17 cellular contexts compared by ENCODE assay signal in the genomic region with DNA sequence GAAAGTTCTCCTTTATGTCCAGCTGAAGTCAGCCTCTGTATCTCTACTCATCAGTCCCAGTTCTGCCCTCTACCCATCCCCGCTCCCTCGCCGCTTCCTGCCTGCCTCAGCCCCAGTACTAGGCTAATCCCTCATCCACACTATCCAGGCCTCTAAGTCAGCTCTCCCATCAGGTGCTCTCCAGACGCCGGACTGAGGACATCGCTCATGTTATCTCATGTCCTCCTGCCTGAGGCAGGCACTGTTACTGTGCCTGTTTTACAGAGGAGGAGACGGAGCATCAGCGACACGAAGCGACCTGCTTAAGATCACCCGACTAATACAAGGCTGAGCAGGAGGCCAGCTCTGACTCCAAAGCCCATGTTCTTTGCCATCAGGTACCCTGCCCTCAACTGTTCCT. TPM values are rescaled to one million over a fixed set of nuclear protein-coding genes. Genes with fewer than 3 reads are reported as not detected.
"Had no signal": no experiment of that assay in that cellular context is flagged by ENCODE, and none has a peak within 500 bp of the region (broad histone marks: within the 10 kb centered on the region; RNA-seq: fewer than 3 reads in every experiment).

No MANE protein-coding gene starts in this region.

- FAIRE-seq: endothelial cell of umbilical vein had no signal

- H3K27ac ChIP-seq: ascending aorta, ovary had no signal

- H3K36me3 ChIP-seq: ascending aorta, ovary had no signal

- H3K27ac Mint-ChIP-seq: activated T-helper 2 cell treated with anti-CD3 and anti-CD28 coated beads, Interferon-gamma antibody, Interleukin-2, Interleukin-4, amounts not matched to agents 10 μg/mL and 5 μg/mL and 100 μg/mL, durations not matched to agents 14 hours and 24 hours and 36 hours had no signal

- H3K4me3 ChIP-seq: ascending aorta, mucosa of descending colon, ovary had no signal

- DNase-seq: activated CD4-positive, alpha-beta T cell treated with anti-CD3 and anti-CD28 coated beads, Interleukin-2, amount 50 U/mL, for 48 hours; activated CD8-positive, alpha-beta memory T cell treated with anti-CD3 and anti-CD28 coated beads, Interleukin-2, amount 50 U/mL, for 48 hours; foreskin melanocyte; head of caudate nucleus; mucosa of descending colon; nephron progenitor cell; ovary; SHP77; stimulated activated CD4-positive, alpha-beta T cell treated with anti-CD3 and anti-CD28 coated beads, Interleukin-15, amount 100 ng/mL, for 24 hours; stimulated activated CD4-positive, alpha-beta T cell treated with anti-CD3 and anti-CD28 coated beads, Interleukin-4, amount 100 ng/mL, for 4 hours; T-helper 2 cell; trophoblast cell had no signal

- ATAC-seq: mucosa of descending colon, SK-N-SH treated with all-trans-retinoic acid at 6 μM for 48 hours had no signal

- H3K4me3 Mint-ChIP-seq: nephron progenitor cell had no signal

- H3K9me3 Mint-ChIP-seq: activated T-helper 2 cell treated with anti-CD3 and anti-CD28 coated beads, Interferon-gamma antibody, Interleukin-2, Interleukin-4, amounts not matched to agents 10 μg/mL and 5 μg/mL and 100 μg/mL, durations not matched to agents 14 hours and 24 hours and 36 hours had no signal

- H3K9me3 ChIP-seq: ascending aorta, mucosa of descending colon, ovary had no signal

- H3K4me1 ChIP-seq: ascending aorta had no signal

RNA-seq across cellular contexts. Expression of a gene that starts 57.3 kb away (rescaled TPM):
- total RNA-seq: endothelial cell of umbilical vein, lung microvascular endothelial cell had no signal
- polyA plus RNA-seq: endothelial cell of umbilical vein had no signal
